In genomic region chr13:57582032-57582431, GRCh38 we compare ENCODE assay signal across 21 cellular contexts. TPM values are rescaled to one million over a fixed set of nuclear protein-coding genes. Genes with fewer than 3 reads are reported as not detected.
A peak's percentile ranks its signal among the peaks of the same experiment; 100 is the strongest.
DNase-seq lines count a peak whose midpoint lies in the region; ATAC-seq and TF ChIP-seq lines count a peak whose summit lies in the region.
"Had no signal": no experiment of that assay in that cellular context is flagged by ENCODE, and none has a peak within 500 bp of the region (broad histone marks: within the 10 kb centered on the region; RNA-seq: fewer than 3 reads in every experiment).

No MANE protein-coding gene starts in this region.

- no peaks in the 10 kb centered on the region for H3K79me2 ChIP-seq in OCI-LY3 (ENCODE audit: low read length)

- H3K4me3 Mint-ChIP-seq in CD8-positive, alpha-beta T cell, result no peak overlapping the region
- H3K4me3 Mint-ChIP-seq: activated naive CD4-positive, alpha-beta T cell treated with anti-CD3 and anti-CD28 coated beads for 36 hours; effector memory CD8-positive, alpha-beta T cell; stimulated activated naive CD8-positive, alpha-beta T cell treated with anti-CD3 and anti-CD28 coated beads, Interleukin-15, Interleukin-2, amounts not matched to agents 100 ng/mL and 50 ng/mL, for 24 hours had no signal

- TF ChIP-seq POLR2A in ovary (IDR thresholded peaks at IDR 0.05) (no peak), Peyer's patch (IDR thresholded peaks at IDR 0.05) (no peak)

- H2AFZ ChIP-seq in OCI-LY3 (ENCODE audit: low read depth, low read length), result no peak overlapping the region

- H3K4me1 Mint-ChIP-seq in CD8-positive, alpha-beta T cell (ENCODE audit: low read depth), result no peaks in the 10 kb centered on the region

- H3K4me1 ChIP-seq in A673 (ENCODE audit: insufficient read depth, low read length, poor library complexity, severe bottlenecking), result no peaks in the 10 kb centered on the region
- H3K4me1 ChIP-seq in OCI-LY3 (ENCODE audit: low read length), result no peaks in the 10 kb centered on the region
- H3K4me1 ChIP-seq in ovary (ENCODE audit: insufficient read depth), result no peaks in the 10 kb centered on the region
- H3K4me1 ChIP-seq in CD8-positive, alpha-beta T cell (ENCODE audit: insufficient read depth, low read length), result no peaks in the 10 kb centered on the region
- no peaks in the 10 kb centered on the region for H3K4me1 ChIP-seq in Peyer's patch
- H3K4me1 ChIP-seq: ascending aorta, heart right ventricle, SJCRH30 had no signal

- DNase-seq in A673 (ENCODE audit: low spot score) (peak; percentile 14), iPS-NIHi7 (ENCODE audit: extremely low spot score) (peak; percentile 79), ovary (no peak), Peyer's patch (no peak), substantia nigra (lab: John Stamatoyannopoulos, UW) (no peak)
- no peak for DNase-seq in CD8-positive, alpha-beta T cell
- DNase-seq: activated CD4-positive, alpha-beta T cell treated with anti-CD3 and anti-CD28 coated beads for 4 hours; activated naive CD4-positive, alpha-beta T cell treated with anti-CD3 and anti-CD28 coated beads for 36 hours; activated T-cell treated with anti-CD3 and anti-CD28 coated beads for 4 hours; COR-L47; effector memory CD8-positive, alpha-beta T cell; heart right ventricle; kidney glomerular epithelial cell; midbrain; NCI-H1694 treated with DMSO at 0.1 percent for 48 hours; T-helper 9 cell had no signal

- H3K36me3 ChIP-seq in A673 (ENCODE audit: insufficient read depth, low read length, poor library complexity, severe bottlenecking) (no peaks in the 10 kb centered on the region), OCI-LY3 (replicated peaks; ENCODE audit: low read depth, low read length) (no peaks in the 10 kb centered on the region), ovary (no peaks in the 10 kb centered on the region), Peyer's patch (no peaks in the 10 kb centered on the region)
- H3K36me3 ChIP-seq in CD8-positive, alpha-beta T cell (ENCODE audit: insufficient read depth, low read length), result no peaks in the 10 kb centered on the region
- H3K36me3 ChIP-seq: ascending aorta, heart right ventricle, SJCRH30 had no signal

- TF ChIP-seq CTCF in A673 (conservative IDR thresholded peaks at IDR 0.05; ENCODE audit: low read depth, low read length) (peak; percentile 34), GM12874 (IDR thresholded peaks at IDR 0.05; ENCODE audit: insufficient read depth, low read depth, low read length) (0 out of 2 replicates have a peak, but pooled peaks have one; percentile 19), OCI-LY3 (IDR thresholded peaks at IDR 0.05; ENCODE audit: low read depth, low read length) (peak; percentile 25), ovary (IDR thresholded peaks at IDR 0.05) (no peak), Peyer's patch (IDR thresholded peaks at IDR 0.05) (no peak)
- no peak for TF ChIP-seq CTCF in CD8-positive, alpha-beta T cell (IDR thresholded peaks at IDR 0.05)

- H3K9ac ChIP-seq in OCI-LY3 (ENCODE audit: low read length), result no peak overlapping the region

- H3K9me3 Mint-ChIP-seq in CD8-positive, alpha-beta T cell, result peaks cover 19% of the 10 kb centered on the region
- H3K9me3 Mint-ChIP-seq: activated naive CD4-positive, alpha-beta T cell treated with anti-CD3 and anti-CD28 coated beads for 36 hours had no signal

- H3K27ac Mint-ChIP-seq in CD8-positive, alpha-beta T cell, result no peak overlapping the region
- H3K27ac Mint-ChIP-seq: activated naive CD4-positive, alpha-beta T cell treated with anti-CD3 and anti-CD28 coated beads for 36 hours; effector memory CD8-positive, alpha-beta T cell; stimulated activated naive CD8-positive, alpha-beta T cell treated with anti-CD3 and anti-CD28 coated beads, Interleukin-15, Interleukin-2, amounts not matched to agents 100 ng/mL and 50 ng/mL, for 24 hours had no signal

- 77 to 84% (median 84%) methylated on average over 6 of the region's 6 CpGs for WGBS in ovary, 3 donors

- no peaks in the 10 kb centered on the region for H3K27me3 Mint-ChIP-seq in CD8-positive, alpha-beta T cell (ENCODE audit: low read depth)
- H3K27me3 Mint-ChIP-seq: effector memory CD8-positive, alpha-beta T cell; stimulated activated naive CD8-positive, alpha-beta T cell treated with anti-CD3 and anti-CD28 coated beads, Interleukin-15, Interleukin-2, amounts not matched to agents 100 ng/mL and 50 ng/mL, for 24 hours had no signal

- CTCF ChIA-PET in A673 (lab: Charles Lee), result interaction anchor here (1.0 kb wide), 1 partner anchor 43 kb away, joined by 3 read pairs; no protein-coding TSS in a partner anchor
- CTCF ChIA-PET in CD8-positive, alpha-beta T cell (lab: Charles Lee), result no interaction called here

- POLR2A ChIA-PET in A673 (lab: Charles Lee; ENCODE audit: low non-redundant PET), result no interaction called here
- POLR2A ChIA-PET in CD8-positive, alpha-beta T cell (lab: Charles Lee), result no interaction called here

- H3K27ac ChIP-seq in A673 (ENCODE audit: low read depth, low read length, poor library complexity, severe bottlenecking) (no peak overlapping the region), OCI-LY3 (ENCODE audit: low read length) (no peak overlapping the region), ovary (no peak overlapping the region), Peyer's patch (no peak overlapping the region), substantia nigra (ENCODE audit: low read depth, low read length, poor library complexity, severe bottlenecking) (no peak overlapping the region)
- no peak overlapping the region for H3K27ac ChIP-seq in CD8-positive, alpha-beta T cell (ENCODE audit: low read depth, low read length)
- H3K27ac ChIP-seq: ascending aorta, heart right ventricle, SJCRH30 had no signal

- H3K9me3 ChIP-seq in A673 (ENCODE audit: low read depth, low read length, poor library complexity, severe bottlenecking) (no peaks in the 10 kb centered on the region), OCI-LY3 (ENCODE audit: insufficient read depth, low read length) (no peaks in the 10 kb centered on the region), ovary (no peaks in the 10 kb centered on the region), Peyer's patch (no peaks in the 10 kb centered on the region)
- no peaks in the 10 kb centered on the region for H3K9me3 ChIP-seq in CD8-positive, alpha-beta T cell (ENCODE audit: low read length)
- H3K9me3 ChIP-seq: ascending aorta, SJCRH30 had no signal

- no peak for TF ChIP-seq EP300 in ovary (IDR thresholded peaks at IDR 0.05)

- no peak overlapping the region for H3K4me3 ChIP-seq in A673 (ENCODE audit: low read depth, low read length, poor library complexity, severe bottlenecking)
- no peak overlapping the region for H3K4me3 ChIP-seq in OCI-LY3 (ENCODE audit: low read length)
- no peak overlapping the region for H3K4me3 ChIP-seq in ovary
- H3K4me3 ChIP-seq in CD8-positive, alpha-beta T cell (ENCODE audit: low read depth, low read length), result no peak overlapping the region
- H3K4me3 ChIP-seq in Peyer's patch, result no peak overlapping the region
- H3K4me3 ChIP-seq: ascending aorta, heart right ventricle, SJCRH30 had no signal

- no TSS peak for BruUV-seq in A673 (replicated peaks; lab: Mats Ljungman, UMichigan)

- ATAC-seq in CD8-positive, alpha-beta T cell, result no peak
- ATAC-seq: effector memory CD8-positive, alpha-beta T cell; heart right ventricle had no signal

- intact Hi-C loops in A673 (cut with micrococcal nuclease; ENCODE audit: unreplicated experiment), result no loop called here
- intact Hi-C loops in ovary (cut with DNase I), result no loop called here
- intact Hi-C loops in CD8-positive, alpha-beta T cell (cut with DNase I, micrococcal nuclease), result no loop called here

- no peaks in the 10 kb centered on the region for H4K20me1 ChIP-seq in OCI-LY3 (ENCODE audit: insufficient read depth, low read length)

- H3K27me3 ChIP-seq in A673 (replicated peaks; ENCODE audit: insufficient read depth, low read depth, low read length, poor library complexity) (no peaks in the 10 kb centered on the region), OCI-LY3 (ENCODE audit: low read depth, low read length) (no peaks in the 10 kb centered on the region), ovary (no peaks in the 10 kb centered on the region), Peyer's patch (no peaks in the 10 kb centered on the region)
- no peaks in the 10 kb centered on the region for H3K27me3 ChIP-seq in CD8-positive, alpha-beta T cell (ENCODE audit: insufficient read depth, low read length)
- H3K27me3 ChIP-seq: ascending aorta, SJCRH30 had no signal

- no peak overlapping the region for H3K4me2 ChIP-seq in OCI-LY3 (ENCODE audit: low read length)

- H3K36me3 Mint-ChIP-seq in CD8-positive, alpha-beta T cell, result no peaks in the 10 kb centered on the region

RNA-seq across cellular contexts. Expression of gene PCDH17, which starts 49.5 kb away (rescaled TPM):
- total RNA-seq in A673 (2021), result 79.5 and 84.7 TPM in 2 replicates
- total RNA-seq in ovary, result 10 to 100 TPM in 1 of 7 donors, 1 to 10 TPM in 6; 1.2 to 21.3 (median 3.9) TPM
- polyA plus RNA-seq in ovary, result 1 to 10 TPM; 2.0 to 2.4 TPM
- not detected for total RNA-seq in CD8-positive, alpha-beta T cell
- total RNA-seq in Peyer's patch, result 1 to 10 TPM in 3 of 4 donors, under 1 TPM in 1; 0.88 to 4.1 (median 1.8) TPM
- total RNA-seq: activated naive CD4-positive, alpha-beta T cell treated with anti-CD3 and anti-CD28 coated beads for 36 hours had no signal

Comparison
In these comparisons a context has a peak if more than half of its experiments do, and no peak if none do; other contexts are left out.
1. DNase-seq: peak in A673 (single experiment) and iPS-NIHi7 (single experiment); none in ovary (0 of 5), CD8-positive, alpha-beta T cell (0 of 7), Peyer's patch (0 of 3) and substantia nigra (0 of 49).
2. CTCF ChIP-seq: peak in A673 (single experiment), GM12874 (single experiment) and OCI-LY3 (single experiment); none in ovary (0 of 3), CD8-positive, alpha-beta T cell (single experiment) and Peyer's patch (0 of 6).